ENCODE assay signal across 8 cellular contexts in the genomic region with DNA sequence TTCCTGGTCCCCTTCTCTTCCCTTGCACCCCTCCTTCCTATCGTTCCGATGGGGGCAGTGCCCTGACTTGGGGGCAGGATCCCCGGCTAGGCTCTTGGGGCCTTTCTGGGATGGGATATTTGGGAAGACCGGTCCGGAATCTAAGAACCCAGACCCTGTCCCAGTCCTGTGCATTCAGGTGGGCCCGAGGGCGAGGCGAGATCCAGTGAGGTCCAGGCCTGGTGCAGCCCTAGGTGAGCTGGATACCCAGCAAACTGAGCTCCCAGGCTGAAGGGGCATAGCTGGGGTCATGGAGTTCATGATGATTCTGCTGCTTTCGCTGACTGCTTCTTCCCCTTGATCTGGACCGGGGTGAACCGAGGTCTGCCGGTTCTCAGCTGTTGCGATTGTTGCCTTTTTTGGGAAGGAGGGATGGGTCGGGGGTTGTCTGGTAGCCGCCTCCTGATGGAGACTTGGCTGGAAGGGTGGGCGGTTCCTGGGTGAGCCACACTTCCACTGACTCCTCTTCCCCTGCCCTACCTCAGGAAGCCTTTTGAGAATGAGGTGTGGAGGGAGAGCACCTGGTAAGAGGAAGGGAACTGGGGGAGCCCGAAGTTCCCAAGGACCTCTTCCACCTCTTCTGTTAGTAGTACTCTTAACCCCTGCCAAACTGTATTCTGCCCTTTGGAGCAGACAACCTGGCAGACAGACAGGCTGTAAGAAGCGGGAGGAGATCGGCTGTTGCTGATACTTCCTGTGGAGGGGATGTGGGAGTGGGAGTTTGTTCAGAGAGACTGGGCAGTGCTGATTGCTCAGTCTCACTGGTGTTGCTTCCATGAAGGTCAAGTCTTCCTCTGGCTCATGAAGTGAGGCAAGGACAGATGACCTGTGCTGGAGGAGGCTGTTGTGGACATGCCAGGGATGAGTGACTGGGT. TPM values are rescaled to one million over a fixed set of nuclear protein-coding genes. Genes with fewer than 3 reads are reported as not detected.
DNase-seq lines count a peak whose midpoint lies in the region; ATAC-seq and TF ChIP-seq lines count a peak whose summit lies in the region.

No MANE protein-coding gene starts in this region.

- peak in 1 of 5 donors; percentile 23 for DNase-seq in CD8-positive, alpha-beta memory T cell
- DNase-seq in activated CD8-positive, alpha-beta T cell treated with anti-CD3 and anti-CD28 coated beads, Interleukin-2, amount 10 ng/mL, durations not matched to agents 7 days and 5 days: peak; percentile 34
- DNase-seq in hepatic stellate cell (ENCODE audit: low spot score) (peak; percentile 30), SW 1271 (lab: John Stamatoyannopoulos, UW) (no peak), GM19240 (ENCODE audit: insufficient read length, low spot score) (no peak), GM13976 (ENCODE audit: low spot score) (no peak)

- ATAC-seq in activated CD8-positive, alpha-beta T cell treated with anti-CD3 and anti-CD28 coated beads, Interleukin-2, amount 10 ng/mL, durations not matched to agents 7 days and 5 days: no peak

- H3K27ac Mint-ChIP-seq in CD8-positive, alpha-beta memory T cell: peak overlapping the region; percentile 80 to 97 (median 96)
- peak overlapping the region; percentile 89 for H3K27ac Mint-ChIP-seq in activated CD8-positive, alpha-beta T cell treated with anti-CD3 and anti-CD28 coated beads, Interleukin-2, amount 10 ng/mL, durations not matched to agents 7 days and 5 days

- H3K36me3 Mint-ChIP-seq in CD8-positive, alpha-beta memory T cell: peaks cover 0 to 44% (median 9%) of the 10 kb centered on the region in 3 donors
- peaks cover 38% of the 10 kb centered on the region for H3K36me3 Mint-ChIP-seq in activated CD8-positive, alpha-beta T cell treated with anti-CD3 and anti-CD28 coated beads, Interleukin-2, amount 10 ng/mL, durations not matched to agents 7 days and 5 days (ENCODE audit: low read depth)

- peak overlapping the region; percentile 92 for H3K4me3 ChIP-seq in CD8-positive, alpha-beta memory T cell (ENCODE audit: low read length)
- peak overlapping the region; percentile 87 for H3K4me3 ChIP-seq in HEK293 (ENCODE audit: low read depth, low read length)
- peak overlapping the region; percentile 96 for H3K4me3 ChIP-seq in skeletal muscle satellite cell (ENCODE audit: low read length)

- peak overlapping the region; percentile 93 to 99 (median 98) for H3K4me3 Mint-ChIP-seq in CD8-positive, alpha-beta memory T cell
- H3K4me3 Mint-ChIP-seq in activated CD8-positive, alpha-beta T cell treated with anti-CD3 and anti-CD28 coated beads, Interleukin-2, amount 10 ng/mL, durations not matched to agents 7 days and 5 days: peak overlapping the region; percentile 96

- H3K27ac ChIP-seq in CD8-positive, alpha-beta memory T cell (ENCODE audit: low read depth, low read length): peak overlapping the region; percentile 94
- peak overlapping the region; percentile 55 for H3K27ac ChIP-seq in HEK293 (ENCODE audit: extremely low read depth, low read depth, low read length)

- H3K4me2 ChIP-seq in skeletal muscle satellite cell (ENCODE audit: low read length): peak overlapping the region; percentile 92

- H3K9me3 ChIP-seq in CD8-positive, alpha-beta memory T cell (ENCODE audit: low read length): no peaks in the 10 kb centered on the region
- H3K9me3 ChIP-seq in HEK293 (ENCODE audit: control insufficient read depth, insufficient read depth, low read depth, low read length) (no peaks in the 10 kb centered on the region), skeletal muscle satellite cell (replicated peaks; ENCODE audit: low read length) (no peaks in the 10 kb centered on the region)

- TF ChIP-seq CTCF in HEK293 (tag by site-specific recombination; IDR thresholded peaks at IDR 0.05): no peak
- no peak for TF ChIP-seq CTCF in GM13976 (IDR thresholded peaks at IDR 0.05; ENCODE audit: borderline replicate concordance, control extremely low read depth, extremely low read depth, insufficient read depth, missing control alignments)

- peaks cover 39% of the 10 kb centered on the region for H3K4me1 ChIP-seq in CD8-positive, alpha-beta memory T cell (ENCODE audit: insufficient read depth, low read length)
- no peaks in the 10 kb centered on the region for H3K4me1 ChIP-seq in HEK293 (ENCODE audit: control insufficient read depth, insufficient read depth, low read length)
- peaks cover 46% of the 10 kb centered on the region for H3K4me1 ChIP-seq in skeletal muscle satellite cell (ENCODE audit: control insufficient read depth, insufficient read depth, low read length)

- no peaks in the 10 kb centered on the region for H3K27me3 ChIP-seq in CD8-positive, alpha-beta memory T cell (ENCODE audit: insufficient read depth, low read length, poor library complexity, severe bottlenecking)
- no peaks in the 10 kb centered on the region for H3K27me3 ChIP-seq in skeletal muscle satellite cell (ENCODE audit: control insufficient read depth, insufficient read depth, low read length)

- peaks cover 44 to 72% (median 53%) of the 10 kb centered on the region in 3 donors for H3K4me1 Mint-ChIP-seq in CD8-positive, alpha-beta memory T cell
- peaks cover 55% of the 10 kb centered on the region for H3K4me1 Mint-ChIP-seq in activated CD8-positive, alpha-beta T cell treated with anti-CD3 and anti-CD28 coated beads, Interleukin-2, amount 10 ng/mL, durations not matched to agents 7 days and 5 days (ENCODE audit: low read depth)

- CTCF ChIA-PET in CD8-positive, alpha-beta memory T cell (lab: Charles Lee): interaction anchor here (1.6 to 4.5 kb wide), 3 partner anchors 19 to 41 kb away, joined by 4 to 28 read pairs (median 4); no protein-coding TSS in a partner anchor
- CTCF ChIA-PET in HEK293 (lab: Yijun Ruan, JAX): interaction anchor here (0.5 to 9.5 kb wide), 4 partner anchors 19 to 150 kb away, joined by 3 to 83 read pairs (median 6); a partner anchor contains a TSS
- CTCF ChIA-PET in activated CD8-positive, alpha-beta T cell treated with anti-CD3 and anti-CD28 coated beads, Interleukin-2, amount 10 ng/mL, durations not matched to agents 7 days and 5 days (lab: Charles Lee): interaction anchor here (0.6 to 2.9 kb wide), 6 partner anchors 8 to 65 kb away, joined by 3 to 13 read pairs (median 6); a partner anchor contains a TSS

- H3K36me3 ChIP-seq in CD8-positive, alpha-beta memory T cell (ENCODE audit: insufficient read depth, low read length): peaks cover 4% of the 10 kb centered on the region
- peaks cover 0 to 22% of the 10 kb centered on the region in 2 experiments; a peak in 1 of 3 replicates for H3K36me3 ChIP-seq in HEK293 (ENCODE audit: control insufficient read depth in 2 of 2, insufficient read depth in 1 of 2, low read length in 2 of 2)
- H3K36me3 ChIP-seq in skeletal muscle satellite cell (ENCODE audit: insufficient read depth, low read length): peaks cover 31% of the 10 kb centered on the region

- H3K9me3 Mint-ChIP-seq in CD8-positive, alpha-beta memory T cell: no peaks in the 10 kb centered on the region
- no peaks in the 10 kb centered on the region for H3K9me3 Mint-ChIP-seq in activated CD8-positive, alpha-beta T cell treated with anti-CD3 and anti-CD28 coated beads, Interleukin-2, amount 10 ng/mL, durations not matched to agents 7 days and 5 days (ENCODE audit: insufficient read depth)

- H3K9ac ChIP-seq in skeletal muscle satellite cell (ENCODE audit: low read depth, low read length): peak overlapping the region; percentile 87

- H3K27me3 Mint-ChIP-seq in CD8-positive, alpha-beta memory T cell: no peaks in the 10 kb centered on the region
- H3K27me3 Mint-ChIP-seq in activated CD8-positive, alpha-beta T cell treated with anti-CD3 and anti-CD28 coated beads, Interleukin-2, amount 10 ng/mL, durations not matched to agents 7 days and 5 days (ENCODE audit: low read depth): no peaks in the 10 kb centered on the region

- in situ Hi-C loops in GM13976 (cut with MboI; ENCODE audit: low sequenced_read_pairs, unreplicated experiment): no loop called here

- POLR2A ChIA-PET in CD8-positive, alpha-beta memory T cell (lab: Charles Lee): interaction anchor here (1.3 to 1.4 kb wide), 2 partner anchors 13 to 159 kb away, joined by 3 read pairs; a partner anchor contains a TSS
- POLR2A ChIA-PET in HEK293 (lab: Yijun Ruan, JAX): interaction anchor here (0.5 to 1.1 kb wide), 4 partner anchors 25 to 941 kb away, joined by 3 to 7 read pairs (median 3); a partner anchor contains a TSS
- POLR2A ChIA-PET in activated CD8-positive, alpha-beta T cell treated with anti-CD3 and anti-CD28 coated beads, Interleukin-2, amount 10 ng/mL, durations not matched to agents 7 days and 5 days (lab: Charles Lee): interaction anchor here (0.6 to 2.2 kb wide), 4 partner anchors 18 to 199 kb away, joined by 3 to 20 read pairs (median 3); a partner anchor contains a TSS

RNA-seq across cellular contexts. Expression of a gene that starts 1.0 kb away (rescaled TPM):
- 10 to 100 TPM; 27.3 to 27.6 TPM for total RNA-seq in CD8-positive, alpha-beta memory T cell
- 42.7 TPM for polyA plus RNA-seq in CD8-positive, alpha-beta memory T cell
- 10 to 100 TPM; 26.1 to 27.2 TPM for total RNA-seq in activated CD8-positive, alpha-beta T cell treated with anti-CD3 and anti-CD28 coated beads, Interleukin-2, amount 10 ng/mL, durations not matched to agents 7 days and 5 days
- 30.2 and 36.7 TPM in 2 replicates for total RNA-seq in skeletal muscle satellite cell (2012; rRNA removed)

RNA-seq across cellular contexts. Expression of a gene that starts 1.2 kb away (rescaled TPM):
- total RNA-seq in CD8-positive, alpha-beta memory T cell: 10 to 100 TPM in 1 of 2 experiments, 1 to 10 TPM in 1; 8.9 to 10.4 TPM
- 8.8 TPM for polyA plus RNA-seq in CD8-positive, alpha-beta memory T cell
- 10 to 100 TPM; 12.6 to 13.0 TPM for total RNA-seq in activated CD8-positive, alpha-beta T cell treated with anti-CD3 and anti-CD28 coated beads, Interleukin-2, amount 10 ng/mL, durations not matched to agents 7 days and 5 days
- total RNA-seq in skeletal muscle satellite cell (2012; rRNA removed): 6.1 and 8.3 TPM in 2 replicates

RNA-seq across cellular contexts. Expression of a gene that starts 37.8 kb away (rescaled TPM):
- total RNA-seq in CD8-positive, alpha-beta memory T cell: under 1 TPM in 1 of 2 experiments, not detected in 1; 0.20 TPM
- 0.64 TPM for polyA plus RNA-seq in CD8-positive, alpha-beta memory T cell
- total RNA-seq in activated CD8-positive, alpha-beta T cell treated with anti-CD3 and anti-CD28 coated beads, Interleukin-2, amount 10 ng/mL, durations not matched to agents 7 days and 5 days: under 1 TPM; 0.55 to 0.68 TPM
- total RNA-seq in skeletal muscle satellite cell (2012; rRNA removed): 4.8 and 7.9 TPM in 2 replicates

RNA-seq across cellular contexts. Expression of a gene that starts 53.3 kb away (rescaled TPM):
- 100 to 1,000 TPM; 137 to 143 TPM for total RNA-seq in CD8-positive, alpha-beta memory T cell
- 77.3 TPM for polyA plus RNA-seq in CD8-positive, alpha-beta memory T cell
- total RNA-seq in activated CD8-positive, alpha-beta T cell treated with anti-CD3 and anti-CD28 coated beads, Interleukin-2, amount 10 ng/mL, durations not matched to agents 7 days and 5 days: 10 to 100 TPM; 77.3 to 81.2 TPM
- 12.2 and 18.8 TPM in 2 replicates for total RNA-seq in skeletal muscle satellite cell (2012; rRNA removed)

Comparison
In these comparisons a context has a peak if more than half of its experiments do, and no peak if none do; other contexts are left out.
1. DNase-seq: peak in activated CD8-positive, alpha-beta T cell treated with anti-CD3 and anti-CD28 coated beads, Interleukin-2, amount 10 ng/mL, durations not matched to agents 7 days and 5 days (single experiment) and hepatic stellate cell (single experiment); none in SW 1271 (0 of 2), GM19240 (single experiment) and GM13976 (single experiment).
2. Peak in every context shown above with its lines, with median percentiles within 50 percentile points of each other: H3K4me3 ChIP-seq.